ENCODE assay signal across 11 cellular contexts in the genomic region with DNA sequence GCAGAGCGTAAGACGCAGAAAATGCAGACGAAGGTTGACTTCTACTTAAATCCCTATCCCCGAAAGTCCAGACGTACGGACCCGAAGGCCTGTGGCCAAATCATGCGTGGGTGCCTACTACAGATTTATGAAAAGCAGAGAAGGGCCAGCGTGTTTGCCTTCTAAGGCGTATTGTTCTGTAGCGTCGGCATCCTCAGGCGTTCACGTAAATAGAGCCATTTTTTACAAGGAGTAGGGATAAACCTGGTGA. TPM values are rescaled to one million over a fixed set of nuclear protein-coding genes. Genes with fewer than 3 reads are reported as not detected.
DNase-seq lines count a peak whose midpoint lies in the region; ATAC-seq and TF ChIP-seq lines count a peak whose summit lies in the region.
"Had no signal": no experiment of that assay in that cellular context is flagged by ENCODE, and none has a peak within 500 bp of the region (broad histone marks: within the 10 kb centered on the region; RNA-seq: fewer than 3 reads in every experiment).

No MANE protein-coding gene starts in this region.

- H3K4me3 ChIP-seq in brain microvascular endothelial cell (ENCODE audit: low read depth, low read length), result peak overlapping the region; percentile 63
- peak overlapping the region; percentile 39 for H3K4me3 ChIP-seq in lung
- H3K4me3 ChIP-seq in stomach smooth muscle (ENCODE audit: low read length in 2 of 2), result peak overlapping the region; percentile 75 to 79
- H3K4me3 ChIP-seq in WERI-Rb-1 (ENCODE audit: low read depth, low read length), result no peak overlapping the region
- H3K4me3 ChIP-seq: A549 had no signal

- no peak for TF ChIP-seq CTCF in brain microvascular endothelial cell (IDR thresholded peaks at IDR 0.05; ENCODE audit: low read depth, low read length, missing control alignments)
- no peak for TF ChIP-seq CTCF in lung (IDR thresholded peaks at IDR 0.05; ENCODE audit: control extremely low read depth, extremely low read depth)
- TF ChIP-seq CTCF in WERI-Rb-1 (IDR thresholded peaks at IDR 0.05; ENCODE audit: low read depth, low read length), result no peak

- peaks cover 34% of the 10 kb centered on the region for H3K4me1 Mint-ChIP-seq in activated CD4-positive, alpha-beta T cell treated with anti-CD3 and anti-CD28 coated beads for 36 hours

- ATAC-seq in activated CD4-positive, alpha-beta T cell treated with anti-CD3 and anti-CD28 coated beads for 36 hours, result no peak
- ATAC-seq in lung (ENCODE audit: insufficient read depth, low FRiP score) (no peak), HG03378 (IDR thresholded peaks at IDR 0.05; ENCODE audit: unreplicated experiment) (no peak)
- ATAC-seq: A549 had no signal

- peak overlapping the region in 1 of 2 donors; percentile 59 for H3K9ac ChIP-seq in stomach smooth muscle (ENCODE audit: low read length in 2 of 2)
- H3K9ac ChIP-seq: KMS-11 had no signal

- H3K27ac ChIP-seq in brain microvascular endothelial cell (no peak overlapping the region), lung (ENCODE audit: low read depth in 1 of 2, low read length in 1 of 2) (peak overlapping the region; percentile 75 to 85), stomach smooth muscle (ENCODE audit: low read length) (no peak overlapping the region), WERI-Rb-1 (no peak overlapping the region)
- H3K27ac ChIP-seq: A549, KMS-11 had no signal

- no peak for DNase-seq in activated CD4-positive, alpha-beta T cell treated with anti-CD3 and anti-CD28 coated beads for 36 hours
- no peak for DNase-seq in activated CD4-positive, alpha-beta T cell treated with anti-CD3 and anti-CD28 coated beads, Interleukin-2, amount 50 U/mL, for 4 hours
- DNase-seq in brain microvascular endothelial cell (no peak), lung (ENCODE audit: low spot score) (no peak), WERI-Rb-1 (no peak)
- no peak for DNase-seq in stimulated activated CD4-positive, alpha-beta T cell treated with anti-CD3 and anti-CD28 coated beads, Interleukin-15, amount 100 ng/mL, for 24 hours
- DNase-seq: cortex of kidney had no signal

- H3K9me3 Mint-ChIP-seq in activated CD4-positive, alpha-beta T cell treated with anti-CD3 and anti-CD28 coated beads for 36 hours (ENCODE audit: low read depth), result no peaks in the 10 kb centered on the region

- H3K4me3 Mint-ChIP-seq in activated CD4-positive, alpha-beta T cell treated with anti-CD3 and anti-CD28 coated beads for 36 hours, result peak overlapping the region; percentile 60

- peaks cover 0 to 6% of the 10 kb centered on the region in 2 donors for H3K4me1 ChIP-seq in lung (ENCODE audit: control insufficient read depth in 2 of 2, insufficient read depth in 2 of 2, low read length in 2 of 2)
- H3K4me1 ChIP-seq in stomach smooth muscle (ENCODE audit: control insufficient read depth, insufficient read depth, low read length), result peaks cover 14% of the 10 kb centered on the region
- H3K4me1 ChIP-seq: A549 had no signal

- no peaks in the 10 kb centered on the region for H3K27me3 ChIP-seq in brain microvascular endothelial cell (replicated peaks)
- no peaks in the 10 kb centered on the region for H3K27me3 ChIP-seq in lung (ENCODE audit: control insufficient read depth, insufficient read depth)
- no peaks in the 10 kb centered on the region for H3K27me3 ChIP-seq in stomach smooth muscle (ENCODE audit: control insufficient read depth in 1 of 2, insufficient read depth in 2 of 2, low read length in 2 of 2)
- no peaks in the 10 kb centered on the region for H3K27me3 ChIP-seq in WERI-Rb-1 (ENCODE audit: insufficient read depth, low read depth, severe bottlenecking)

- CTCF ChIA-PET in activated CD4-positive, alpha-beta T cell treated with anti-CD3 and anti-CD28 coated beads for 36 hours (lab: Charles Lee), result interaction anchor here (0.7 to 1.5 kb wide), 2 partner anchors 69 to 689 kb away, joined by 3 to 4 read pairs; no protein-coding TSS in a partner anchor

- no peaks in the 10 kb centered on the region for H3K36me3 Mint-ChIP-seq in activated CD4-positive, alpha-beta T cell treated with anti-CD3 and anti-CD28 coated beads for 36 hours (ENCODE audit: low read depth)

- H3K36me3 ChIP-seq in brain microvascular endothelial cell (replicated peaks) (no peaks in the 10 kb centered on the region), lung (ENCODE audit: control insufficient read depth in 2 of 2, insufficient read depth in 2 of 2, low read length in 2 of 2) (no peaks in the 10 kb centered on the region), stomach smooth muscle (ENCODE audit: control insufficient read depth in 2 of 2, insufficient read depth in 2 of 2, low read length in 2 of 2) (no peaks in the 10 kb centered on the region), WERI-Rb-1 (no peaks in the 10 kb centered on the region)

- POLR2A ChIA-PET in activated CD4-positive, alpha-beta T cell treated with anti-CD3 and anti-CD28 coated beads for 36 hours (lab: Charles Lee), result interaction anchor here (2.0 to 3.4 kb wide), 2 partner anchors 41 to 67 kb away, joined by 4 to 20 read pairs; a partner anchor contains a TSS

- no peak overlapping the region for H3K27ac Mint-ChIP-seq in activated CD4-positive, alpha-beta T cell treated with anti-CD3 and anti-CD28 coated beads for 36 hours

- in situ Hi-C loops in brain microvascular endothelial cell (cut with HindIII; ENCODE audit: low pct_ligation_motif_present, low sequenced_read_pairs), result no loop called here

- peaks cover 33% of the 10 kb centered on the region for H3K27me3 Mint-ChIP-seq in activated CD4-positive, alpha-beta T cell treated with anti-CD3 and anti-CD28 coated beads for 36 hours

- intact Hi-C loops in activated CD4-positive, alpha-beta T cell treated with anti-CD3 and anti-CD28 coated beads for 36 hours (cut with DNase I, micrococcal nuclease), result loop anchor here in 1 of 2 experiments (5.0 kb wide), 1 partner anchor 67 kb away; no protein-coding TSS in a partner anchor

- 33% methylated on average over 14 of the region's 14 CpGs for WGBS in lung, 2 donors

- H3K9me3 ChIP-seq in lung (ENCODE audit: control insufficient read depth in 2 of 2, insufficient read depth in 1 of 2, low read length in 1 of 2) (peaks cover 0 to 2% of the 10 kb centered on the region in 2 donors), stomach smooth muscle (ENCODE audit: control insufficient read depth in 2 of 2, low read length in 2 of 2) (no peaks in the 10 kb centered on the region), WERI-Rb-1 (ENCODE audit: severe bottlenecking) (no peaks in the 10 kb centered on the region)
- H3K9me3 ChIP-seq: A549 had no signal

RNA-seq across cellular contexts. Expression of a gene that starts 0.2 kb away (rescaled TPM):
- total RNA-seq in activated CD4-positive, alpha-beta T cell treated with anti-CD3 and anti-CD28 coated beads for 36 hours, result under 1 TPM; 0.05 to 0.09 TPM
- total RNA-seq in lung, result 1 to 10 TPM; 2.4 to 2.5 TPM
- polyA plus RNA-seq in lung, result 1 to 10 TPM in 1 of 2 donors, under 1 TPM in 1; 0.94 to 1.1 TPM

RNA-seq across cellular contexts. Expression of a gene that starts 40.8 kb away (rescaled TPM):
- 1 to 10 TPM; 8.8 to 9.8 TPM for total RNA-seq in activated CD4-positive, alpha-beta T cell treated with anti-CD3 and anti-CD28 coated beads for 36 hours
- 10 to 100 TPM; 30.5 to 88.7 TPM for total RNA-seq in lung
- polyA plus RNA-seq in lung, result 10 to 100 TPM in 1 of 2 donors, 1 to 10 TPM in 1; 8.3 to 11.7 TPM

Comparison
In these comparisons a context has a peak if more than half of its experiments do, and no peak if none do; other contexts are left out.
1. H3K27ac ChIP-seq: peak in lung (2 of 2); none in brain microvascular endothelial cell (single experiment), stomach smooth muscle (single experiment) and WERI-Rb-1 (single experiment).